In the genomic region with DNA sequence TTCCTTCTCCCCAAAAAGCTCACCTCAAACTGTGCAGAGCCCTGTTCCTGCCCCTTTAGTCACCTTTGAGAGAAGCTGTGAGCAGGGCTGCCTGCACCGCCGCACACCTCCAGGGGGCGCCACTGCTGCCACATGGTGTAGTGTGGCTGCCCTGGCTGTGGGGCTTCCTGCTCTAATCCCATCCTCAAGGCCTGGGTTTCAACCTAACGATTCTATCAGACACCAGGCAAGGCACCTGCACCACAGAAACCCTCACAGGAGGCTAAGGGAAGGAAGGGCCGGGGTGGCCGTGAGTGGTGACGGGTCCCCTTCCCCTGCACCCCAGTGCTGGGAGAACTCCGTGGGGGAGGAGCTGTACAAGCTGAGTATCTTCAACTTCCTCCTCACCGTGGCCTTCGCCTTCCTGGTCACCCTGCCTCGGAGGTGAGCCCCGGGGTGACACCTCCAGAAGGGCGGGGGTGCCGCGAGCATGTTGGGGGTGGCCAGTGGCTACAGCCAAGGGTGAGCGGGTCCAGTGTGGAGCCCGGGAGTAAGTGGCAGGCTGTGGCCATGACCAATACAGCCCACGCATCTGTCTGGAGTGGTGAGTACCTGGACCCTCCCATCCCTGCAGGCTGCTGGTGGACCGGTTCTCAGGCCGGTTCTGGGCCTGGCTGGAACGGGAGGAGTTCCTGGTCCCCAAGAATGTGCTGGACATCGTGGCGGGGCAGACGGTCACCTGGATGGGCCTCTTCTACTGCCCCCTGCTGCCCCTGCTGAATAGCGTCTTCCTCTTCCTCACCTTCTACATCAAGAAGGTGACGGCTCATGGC, we compare ENCODE assay signal across 1 cellular context.
TF ChIP-seq lines count a peak whose summit lies in the region.

No MANE protein-coding gene starts in this region.

TF ChIP-seq in HepG2, 621 proteins besides CTCF, POLR2A, EP300 and RAD21 (continued from another document and continues in another):
- TF ChIP-seq ZNF576 (CRISPR knock-in tag; IDR thresholded peaks at IDR 0.05) (peak; percentile 50; the same call in 1 of the 2 replicates), FOXP1 (IDR thresholded peaks at IDR 0.05) (no peak), FOXP1 (CRISPR knock-in tag; IDR thresholded peaks at IDR 0.05) (no peak), MED1 (CRISPR knock-in tag; IDR thresholded peaks at IDR 0.05) (peak; percentile 26; the same call in 1 of the 2 replicates), ZNF468 (CRISPR knock-in tag; IDR thresholded peaks at IDR 0.05) (no peak), ZNF558 (CRISPR knock-in tag; IDR thresholded peaks at IDR 0.05; ENCODE audit: borderline replicate concordance) (peak; percentile 19; the same call in 1 of the 2 replicates), RFX3 (CRISPR knock-in tag; IDR thresholded peaks at IDR 0.05) (no peak), ZNF598 (CRISPR knock-in tag; IDR thresholded peaks at IDR 0.05; ENCODE audit: borderline replicate concordance) (peak; percentile 60), ZNF510 (CRISPR knock-in tag; IDR thresholded peaks at IDR 0.05; ENCODE audit: low read depth) (no peak), SMC3 (IDR thresholded peaks at IDR 0.05; ENCODE audit: low read length) (0 out of 2 replicates have a peak, but pooled peaks have one; percentile 23), ATF4 (CRISPR knock-in tag; IDR thresholded peaks at IDR 0.05) (0 out of 4 replicates have a peak, but pooled peaks of 1 of the 2 experiments have one; percentile 11), ZHX2 (IDR thresholded peaks at IDR 0.05; ENCODE audit: low read depth) (no peak), ZHX2 (CRISPR knock-in tag; IDR thresholded peaks at IDR 0.05; ENCODE audit: borderline replicate concordance) (no peak), KDM5B (CRISPR knock-in tag; IDR thresholded peaks at IDR 0.05; ENCODE audit: borderline replicate concordance) (peak; percentile 60), CENPT (CRISPR knock-in tag; IDR thresholded peaks at IDR 0.05; ENCODE audit: low read depth) (0 out of 2 replicates have a peak, but pooled peaks have one; percentile 24), ZBTB38 (CRISPR knock-in tag; IDR thresholded peaks at IDR 0.05) (peak; percentile 69; the same call in 1 of the 2 replicates), ZNF276 (CRISPR knock-in tag; IDR thresholded peaks at IDR 0.05; ENCODE audit: low read depth) (0 out of 2 replicates have a peak, but pooled peaks have one; percentile 35), ZNF142 (CRISPR knock-in tag; IDR thresholded peaks at IDR 0.05) (0 out of 2 replicates have a peak, but pooled peaks have one; percentile 29), ZNF235 (CRISPR knock-in tag; IDR thresholded peaks at IDR 0.05; ENCODE audit: borderline replicate concordance) (peak; percentile 85; the same call in 1 of the 2 replicates)
- TF ChIP-seq, protein P1, sequence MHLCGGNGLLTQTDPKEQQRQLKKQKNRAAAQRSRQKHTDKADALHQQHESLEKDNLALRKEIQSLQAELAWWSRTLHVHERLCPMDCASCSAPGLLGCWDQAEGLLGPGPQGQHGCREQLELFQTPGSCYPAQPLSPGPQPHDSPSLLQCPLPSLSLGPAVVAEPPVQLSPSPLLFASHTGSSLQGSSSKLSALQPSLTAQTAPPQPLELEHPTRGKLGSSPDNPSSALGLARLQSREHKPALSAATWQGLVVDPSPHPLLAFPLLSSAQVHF (CRISPR knock-in tag; IDR thresholded peaks at IDR 0.05) = peak; percentile 59; the same call in 1 of the 2 replicates
- TF ChIP-seq, protein P2, sequence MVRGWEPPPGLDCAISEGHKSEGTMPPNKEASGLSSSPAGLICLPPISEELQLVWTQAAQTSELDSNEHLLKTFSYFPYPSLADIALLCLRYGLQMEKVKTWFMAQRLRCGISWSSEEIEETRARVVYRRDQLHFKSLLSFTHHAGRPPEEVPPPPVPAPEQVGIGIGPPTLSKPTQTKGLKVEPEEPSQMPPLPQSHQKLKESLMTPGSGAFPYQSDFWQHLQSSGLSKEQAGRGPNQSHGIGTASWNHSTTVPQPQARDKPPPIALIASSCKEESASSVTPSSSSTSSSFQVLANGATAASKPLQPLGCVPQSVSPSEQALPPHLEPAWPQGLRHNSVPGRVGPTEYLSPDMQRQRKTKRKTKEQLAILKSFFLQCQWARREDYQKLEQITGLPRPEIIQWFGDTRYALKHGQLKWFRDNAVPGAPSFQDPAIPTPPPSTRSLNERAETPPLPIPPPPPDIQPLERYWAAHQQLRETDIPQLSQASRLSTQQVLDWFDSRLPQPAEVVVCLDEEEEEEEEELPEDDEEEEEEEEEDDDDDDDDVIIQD (CRISPR knock-in tag; IDR thresholded peaks at IDR 0.05; ENCODE audit: low read depth) = 0 out of 2 replicates have a peak, but pooled peaks have one; percentile 8
- TF ChIP-seq, protein P3, sequence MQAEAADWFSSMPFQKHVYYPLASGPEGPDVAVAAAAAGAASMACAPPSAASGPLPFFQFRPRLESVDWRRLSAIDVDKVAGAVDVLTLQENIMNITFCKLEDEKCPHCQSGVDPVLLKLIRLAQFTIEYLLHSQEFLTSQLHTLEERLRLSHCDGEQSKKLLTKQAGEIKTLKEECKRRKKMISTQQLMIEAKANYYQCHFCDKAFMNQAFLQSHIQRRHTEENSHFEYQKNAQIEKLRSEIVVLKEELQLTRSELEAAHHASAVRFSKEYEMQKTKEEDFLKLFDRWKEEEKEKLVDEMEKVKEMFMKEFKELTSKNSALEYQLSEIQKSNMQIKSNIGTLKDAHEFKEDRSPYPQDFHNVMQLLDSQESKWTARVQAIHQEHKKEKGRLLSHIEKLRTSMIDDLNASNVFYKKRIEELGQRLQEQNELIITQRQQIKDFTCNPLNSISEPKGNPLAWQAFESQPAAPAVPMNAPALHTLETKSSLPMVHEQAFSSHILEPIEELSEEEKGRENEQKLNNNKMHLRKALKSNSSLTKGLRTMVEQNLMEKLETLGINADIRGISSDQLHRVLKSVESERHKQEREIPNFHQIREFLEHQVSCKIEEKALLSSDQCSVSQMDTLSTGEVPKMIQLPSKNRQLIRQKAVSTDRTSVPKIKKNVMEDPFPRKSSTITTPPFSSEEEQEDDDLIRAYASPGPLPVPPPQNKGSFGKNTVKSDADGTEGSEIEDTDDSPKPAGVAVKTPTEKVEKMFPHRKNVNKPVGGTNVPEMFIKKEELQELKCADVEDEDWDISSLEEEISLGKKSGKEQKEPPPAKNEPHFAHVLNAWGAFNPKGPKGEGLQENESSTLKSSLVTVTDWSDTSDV (CRISPR knock-in tag; IDR thresholded peaks at IDR 0.05) = peak; percentile 44; the same call in 1 of the 2 replicates
- TF ChIP-seq, protein P4, sequence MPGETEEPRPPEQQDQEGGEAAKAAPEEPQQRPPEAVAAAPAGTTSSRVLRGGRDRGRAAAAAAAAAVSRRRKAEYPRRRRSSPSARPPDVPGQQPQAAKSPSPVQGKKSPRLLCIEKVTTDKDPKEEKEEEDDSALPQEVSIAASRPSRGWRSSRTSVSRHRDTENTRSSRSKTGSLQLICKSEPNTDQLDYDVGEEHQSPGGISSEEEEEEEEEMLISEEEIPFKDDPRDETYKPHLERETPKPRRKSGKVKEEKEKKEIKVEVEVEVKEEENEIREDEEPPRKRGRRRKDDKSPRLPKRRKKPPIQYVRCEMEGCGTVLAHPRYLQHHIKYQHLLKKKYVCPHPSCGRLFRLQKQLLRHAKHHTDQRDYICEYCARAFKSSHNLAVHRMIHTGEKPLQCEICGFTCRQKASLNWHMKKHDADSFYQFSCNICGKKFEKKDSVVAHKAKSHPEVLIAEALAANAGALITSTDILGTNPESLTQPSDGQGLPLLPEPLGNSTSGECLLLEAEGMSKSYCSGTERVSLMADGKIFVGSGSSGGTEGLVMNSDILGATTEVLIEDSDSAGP (CRISPR knock-in tag; IDR thresholded peaks at IDR 0.05; ENCODE audit: borderline replicate concordance) = peak; percentile 81; the same call in 1 of the 2 replicates
